Comparison of ENCODE assay signal across 1 cellular context in genomic region chr4:173334891-173335754, GRCh38.
TF ChIP-seq lines count a peak whose summit lies in the region.

No MANE protein-coding gene starts in this region.

TF ChIP-seq in K562, 482 proteins besides CTCF, POLR2A, EP300 and RAD21 (continued from another document and continues in another):
- TF ChIP-seq ZNF655 (CRISPR knock-in tag; IDR thresholded peaks at IDR 0.05) (0 out of 2 replicates have a peak, but pooled peaks have one; percentile 13), HDAC1 (IDR thresholded peaks at IDR 0.05) (peak in 1 of 2 experiments; percentile 73; a peak in 2 of 4 replicates), NR4A1 (CRISPR knock-in tag; IDR thresholded peaks at IDR 0.05) (no peak), NR4A1 (tag; IDR thresholded peaks at IDR 0.05) (0 out of 2 replicates have a peak, but pooled peaks have one; percentile 17), E2F3 (CRISPR knock-in tag; IDR thresholded peaks at IDR 0.05) (no peak), POLR2AphosphoS5 (IDR thresholded peaks at IDR 0.05; ENCODE audit: control insufficient read depth, insufficient read depth, low read depth, low read length) (peak; percentile 88), ZBTB2 (IDR thresholded peaks at IDR 0.05) (peak; percentile 52; the same call in 1 of the 2 replicates), HBP1 (CRISPR knock-in tag; IDR thresholded peaks at IDR 0.05) (no peak), KLF10 (CRISPR knock-in tag; IDR thresholded peaks at IDR 0.05) (no peak), MBD2 (IDR thresholded peaks at IDR 0.05; ENCODE audit: borderline replicate concordance, low read depth) (peak; percentile 53; the same call in 1 of the 2 replicates), KLF1 (tag; IDR thresholded peaks at IDR 0.05) (no peak), ZNF707 (CRISPR knock-in tag; conservative IDR thresholded peaks at IDR 0.05) (no peak), BHLHE40 (IDR thresholded peaks at IDR 0.05; ENCODE audit: low read length) (peak; percentile 35; the same call in 1 of the 2 replicates), ZNF695 (CRISPR knock-in tag; IDR thresholded peaks at IDR 0.05) (no peak), DLX4 (CRISPR knock-in tag; IDR thresholded peaks at IDR 0.05) (no peak), POLR2B (IDR thresholded peaks at IDR 0.05; ENCODE audit: low read depth, partially characterized antibody) (peak; percentile 87), PRDM10 (IDR thresholded peaks at IDR 0.05; ENCODE audit: partially characterized antibody) (peak; percentile 23), NRF1 (conservative IDR thresholded peaks at IDR 0.05 in 1 of 2, IDR thresholded peaks at IDR 0.05 in 1 of 2) (peak; percentile 59 to 73; a peak in 3 of 4 replicates), ARID4B (CRISPR knock-in tag; IDR thresholded peaks at IDR 0.05) (peak; percentile 78), SAFB2 (IDR thresholded peaks at IDR 0.05; ENCODE audit: borderline replicate concordance, low read depth, low read length, severe bottlenecking) (no peak), ELF4 (CRISPR knock-in tag; IDR thresholded peaks at IDR 0.05) (no peak), L3MBTL2 (IDR thresholded peaks at IDR 0.05) (peak; percentile 52), PHB (CRISPR knock-in tag; IDR thresholded peaks at IDR 0.05) (no peak), TBL1XR1 (IDR thresholded peaks at IDR 0.05; ENCODE audit: low read length in 2 of 2) (peak; percentile 55 to 68; a peak in 1 of 4 replicates), ZC3H4 (CRISPR knock-in tag; IDR thresholded peaks at IDR 0.05; ENCODE audit: borderline replicate concordance) (no peak), ZSCAN32 (CRISPR knock-in tag; IDR thresholded peaks at IDR 0.05) (no peak), MTF1 (CRISPR knock-in tag; IDR thresholded peaks at IDR 0.05; ENCODE audit: borderline replicate concordance) (no peak), STAT6 (CRISPR knock-in tag; IDR thresholded peaks at IDR 0.05) (no peak), ZNF79 (CRISPR knock-in tag; IDR thresholded peaks at IDR 0.05; ENCODE audit: low read depth) (no peak), HDAC8 (tag; IDR thresholded peaks at IDR 0.05) (no peak), POLR2H (tag; IDR thresholded peaks at IDR 0.05; ENCODE audit: low read depth) (peak; percentile 57; the same call in 1 of the 2 replicates), CUX1 (CRISPR knock-in tag; IDR thresholded peaks at IDR 0.05) (no peak), EWSR1 (IDR thresholded peaks at IDR 0.05; ENCODE audit: borderline replicate concordance, low read depth, partially characterized antibody) (no peak), JUND (IDR thresholded peaks at IDR 0.05; ENCODE audit: borderline replicate concordance, low read depth, low read length) (peak; percentile 52), JUND (tag; IDR thresholded peaks at IDR 0.05; ENCODE audit: borderline replicate concordance, low read depth, low read length) (no peak; the same call in 2 of the 3 replicates), XRCC4 (IDR thresholded peaks at IDR 0.05; ENCODE audit: extremely low read depth, insufficient read depth, insufficient read length) (no peak), ZFP1 (CRISPR knock-in tag; IDR thresholded peaks at IDR 0.05) (no peak), FOXJ3 (CRISPR knock-in tag; IDR thresholded peaks at IDR 0.05) (peak; percentile 29; the same call in 1 of the 2 replicates), POLR2G (IDR thresholded peaks at IDR 0.05; ENCODE audit: low read depth, low read length) (peak; percentile 88)
